Comparison of ENCODE assay signal across 18 cellular contexts in the genomic region with DNA sequence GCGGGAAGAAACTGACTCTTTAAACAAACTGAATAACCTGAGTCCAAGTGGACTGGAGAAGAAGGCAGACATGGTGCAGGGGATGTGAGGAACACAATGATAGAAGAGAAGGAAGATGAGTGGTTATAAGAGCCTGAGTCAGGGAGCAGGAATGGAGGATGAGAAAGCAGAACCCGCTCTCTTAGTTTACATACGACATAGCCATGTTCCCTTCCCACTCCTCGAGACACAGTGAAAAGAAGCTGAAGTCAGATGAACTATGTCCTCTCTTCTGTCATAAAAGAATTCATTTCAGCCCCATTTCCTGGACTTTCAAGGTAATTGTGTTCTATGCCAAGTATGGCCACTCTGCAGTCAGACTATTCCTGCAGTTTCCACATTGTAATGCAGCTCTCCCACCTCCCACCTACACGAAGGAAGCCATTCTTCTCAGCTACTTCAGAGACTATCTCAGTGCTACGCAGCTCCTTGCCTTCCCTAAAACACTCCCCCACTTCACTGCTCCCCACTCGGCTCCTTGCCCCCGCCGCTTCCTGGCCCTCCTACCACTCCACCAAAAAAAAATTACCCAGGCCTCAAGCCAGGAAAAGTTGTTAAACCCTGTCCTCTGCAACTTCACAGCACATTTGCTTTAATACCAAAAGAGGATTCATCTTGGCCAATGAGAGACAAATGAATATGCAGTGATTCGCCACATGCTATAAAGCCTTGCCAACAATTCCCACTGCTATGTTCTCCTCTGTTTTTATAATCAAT.
DNase-seq lines count a peak whose midpoint lies in the region; ATAC-seq and TF ChIP-seq lines count a peak whose summit lies in the region.
"Had no signal": no experiment of that assay in that cellular context is flagged by ENCODE, and none has a peak within 500 bp of the region (broad histone marks: within the 10 kb centered on the region; RNA-seq: fewer than 3 reads in every experiment).

No MANE protein-coding gene starts in this region.

- no peaks in the 10 kb centered on the region for H3K9me3 ChIP-seq in esophagus muscularis mucosa
- H3K9me3 ChIP-seq in muscle layer of duodenum (ENCODE audit: control insufficient read depth in 1 of 2, low read length in 2 of 2) = no peaks in the 10 kb centered on the region
- no peaks in the 10 kb centered on the region for H3K9me3 ChIP-seq in smooth muscle cell (replicated peaks; ENCODE audit: low read depth)

- TF ChIP-seq CTCF in esophagus muscularis mucosa (IDR thresholded peaks at IDR 0.05) = no peak
- TF ChIP-seq CTCF in smooth muscle cell (IDR thresholded peaks at IDR 0.05; ENCODE audit: borderline replicate concordance, insufficient read depth, poor library complexity, severe bottlenecking) = no peak
- TF ChIP-seq CTCF in GM10248 (IDR thresholded peaks at IDR 0.05; ENCODE audit: control extremely low read depth, extremely low read depth, low read depth, missing control alignments) = no peak

- H4K20me1 ChIP-seq in smooth muscle cell (ENCODE audit: low read depth) = no peaks in the 10 kb centered on the region

- no peaks in the 10 kb centered on the region for H3F3A ChIP-seq in smooth muscle cell (ENCODE audit: low read depth)

- DNase-seq in HCEC 1CT (peak; percentile 43), esophagus muscularis mucosa (ENCODE audit: extremely low spot score) (no peak), smooth muscle cell (lab: John Stamatoyannopoulos, UW; ENCODE audit: unreplicated experiment) (no peak), GM10248 (ENCODE audit: extremely low spot score) (no peak)
- no peak for DNase-seq in stimulated activated CD4-positive, alpha-beta T cell treated with anti-CD3 and anti-CD28 coated beads, Interleukin-2, amount 100 ng/mL, for 24 hours
- DNase-seq: activated CD8-positive, alpha-beta T cell treated with anti-CD3 and anti-CD28 coated beads for 36 hours; COR-L47; Karpas-422; NCI-H1436; NK-92 treated with Interleukin-12 subunit alpha and Interleukin-12 subunit beta, amount 100 ng/mL, for 24 hours; stimulated activated naive B cell treated with anti-CD40 and anti-IgM and Interleukin-4, amounts not matched to agents 10 μg/mL and 1 μg/mL and 100 μg/mL, for 72 hours; SW 1271 had no signal

- TF ChIP-seq EP300 in esophagus muscularis mucosa (IDR thresholded peaks at IDR 0.05) = no peak

- WGBS in esophagus muscularis mucosa = 39% methylated on average over 10 of the region's 10 CpGs
- WGBS in smooth muscle cell (ENCODE audit: low lambda C conversion rate) = 77% methylated on average over 10 of the region's 10 CpGs

- no peak for ATAC-seq in GM21619 (IDR thresholded peaks at IDR 0.05; ENCODE audit: unreplicated experiment)
- no peak for ATAC-seq in GM19455 (IDR thresholded peaks at IDR 0.05; ENCODE audit: unreplicated experiment)
- ATAC-seq: activated CD8-positive, alpha-beta T cell treated with anti-CD3 and anti-CD28 coated beads for 36 hours; stimulated activated naive B cell treated with anti-CD40 and anti-IgM and Interleukin-4, amounts not matched to agents 10 μg/mL and 1 μg/mL and 100 μg/mL, for 72 hours had no signal

- intact Hi-C loops in esophagus muscularis mucosa (cut with DNase I) = no loop called here

- H3K4me1 ChIP-seq in esophagus muscularis mucosa (peaks cover 0 to 20% (median 16%) of the 10 kb centered on the region in 4 donors), muscle layer of duodenum (ENCODE audit: control insufficient read depth in 1 of 2, insufficient read depth in 2 of 2, low read length in 2 of 2) (no peaks in the 10 kb centered on the region), smooth muscle cell (ENCODE audit: low read depth) (peaks cover 20% of the 10 kb centered on the region)

- CTCF ChIA-PET in GM10248 (lab: Yijun Ruan, JAX) = interaction anchor here (1.1 kb wide), 1 partner anchor 19 kb away, joined by 5 read pairs; no protein-coding TSS in a partner anchor

- H3K27me3 ChIP-seq in esophagus muscularis mucosa (no peaks in the 10 kb centered on the region), muscle layer of duodenum (ENCODE audit: low read depth, low read length) (no peaks in the 10 kb centered on the region), smooth muscle cell (ENCODE audit: low read depth) (no peaks in the 10 kb centered on the region)

- no peak overlapping the region for H3K4me3 ChIP-seq in esophagus muscularis mucosa
- H3K4me3 ChIP-seq in muscle layer of duodenum (ENCODE audit: low read depth in 1 of 2, low read length in 2 of 2) = no peak overlapping the region
- no peak overlapping the region for H3K4me3 ChIP-seq in smooth muscle cell
- H3K4me3 ChIP-seq: skin epidermis had no signal

- POLR2A ChIA-PET in GM10248 (lab: Yijun Ruan, JAX) = no interaction called here

- H2AFZ ChIP-seq in smooth muscle cell (ENCODE audit: low read depth) = peak overlapping the region; percentile 5

- no peak for TF ChIP-seq POLR2A in esophagus muscularis mucosa (IDR thresholded peaks at IDR 0.05; ENCODE audit: low read depth)

- no peaks in the 10 kb centered on the region for H3K79me2 ChIP-seq in smooth muscle cell (ENCODE audit: low read depth)

- H3K27ac ChIP-seq in esophagus muscularis mucosa (replicated peaks in 1 of 4) (peak overlapping the region in 3 of 4 donors; percentile 51 to 59 (median 54)), muscle layer of duodenum (ENCODE audit: low read length) (peak overlapping the region; percentile 22), smooth muscle cell (ENCODE audit: low read depth) (peak overlapping the region; percentile 82)
- H3K27ac ChIP-seq: RWPE1, VCaP had no signal

- peak overlapping the region; percentile 44 for H3K4me2 ChIP-seq in smooth muscle cell

- H3K9ac ChIP-seq in smooth muscle cell (ENCODE audit: low read depth) = peak overlapping the region; percentile 2

- H3K36me3 ChIP-seq in esophagus muscularis mucosa (no peaks in the 10 kb centered on the region), muscle layer of duodenum (ENCODE audit: control insufficient read depth in 1 of 2, insufficient read depth in 2 of 2, low read length in 2 of 2) (no peaks in the 10 kb centered on the region), smooth muscle cell (ENCODE audit: low read depth) (no peaks in the 10 kb centered on the region)

Comparison
In these comparisons a context has a peak if more than half of its experiments do, and no peak if none do; other contexts are left out.
1. H3K27ac ChIP-seq: peak in every context shown above with its lines; median percentile 82 in smooth muscle cell; 54 in esophagus muscularis mucosa; 22 in muscle layer of duodenum.